In genomic region chr1:184805667-184806295, GRCh38 we compare ENCODE assay signal across 8 cellular contexts.
DNase-seq lines count a peak whose midpoint lies in the region; ATAC-seq and TF ChIP-seq lines count a peak whose summit lies in the region.

No MANE protein-coding gene starts in this region.

- no peaks in the 10 kb centered on the region for H3K9me3 Mint-ChIP-seq in central memory CD8-positive, alpha-beta T cell

- H3K4me3 Mint-ChIP-seq in central memory CD8-positive, alpha-beta T cell = no peak overlapping the region

- H3K27me3 Mint-ChIP-seq in central memory CD8-positive, alpha-beta T cell = no peaks in the 10 kb centered on the region

- DNase-seq in AG09319 (ENCODE audit: extremely low read depth, low read depth) (peak; percentile 60), NCI-H226 (peak; percentile 28), kidney tubule cell (ENCODE audit: low spot score) (peak; percentile 82)
- peak; percentile 78 to 79 for DNase-seq in central memory CD8-positive, alpha-beta T cell (ENCODE audit: low spot score in 2 of 2)
- DNase-seq in stimulated activated CD4-positive, alpha-beta T cell treated with anti-CD3 and anti-CD28 coated beads, Interleukin-1b, Interleukin-23, amount 100 ng/mL, for 4 hours (ENCODE audit: low read depth in 2 of 2) = peak; percentile 75 to 78

- H3K27ac Mint-ChIP-seq in central memory CD8-positive, alpha-beta T cell (ENCODE audit: low read depth) = peak overlapping the region; percentile 79

- peak; percentile 92 for TF ChIP-seq CTCF in AG09319 (IDR thresholded peaks at IDR 0.05; ENCODE audit: low read depth, low read length)

- peaks cover 6% of the 10 kb centered on the region for H3K4me1 Mint-ChIP-seq in central memory CD8-positive, alpha-beta T cell

- H3K36me3 Mint-ChIP-seq in central memory CD8-positive, alpha-beta T cell (ENCODE audit: insufficient read depth) = peaks cover 44% of the 10 kb centered on the region

- ATAC-seq in GM19023 (IDR thresholded peaks at IDR 0.05; ENCODE audit: unreplicated experiment) (peak; percentile 94), HG03175 (IDR thresholded peaks at IDR 0.05; ENCODE audit: unreplicated experiment) (peak; percentile 91)
- ATAC-seq in activated CD4-positive, CD25-positive, alpha-beta regulatory T cell treated with anti-CD3 and anti-CD28 coated beads, Interleukin-2, amount 50 U/mL, for 24 hours = peak; percentile 91 to 97
- peak; percentile 88 for ATAC-seq in central memory CD8-positive, alpha-beta T cell (replicated peaks; ENCODE audit: extremely low read depth, poor library complexity, severe bottlenecking)

Comparison
In these comparisons a context has a peak if more than half of its experiments do, and no peak if none do; other contexts are left out.
1. Peak in every context shown above with its lines: DNase-seq and ATAC-seq.
2. DNase-seq: peak in every context shown above with its lines; median percentile 82 in kidney tubule cell; 78 in central memory CD8-positive, alpha-beta T cell; 76 in stimulated activated CD4-positive, alpha-beta T cell treated with anti-CD3 and anti-CD28 coated beads, Interleukin-1b, Interleukin-23, amount 100 ng/mL, for 4 hours; 60 in AG09319; 28 in NCI-H226.